ENCODE assay signal across 8 cellular contexts in the genomic region with DNA sequence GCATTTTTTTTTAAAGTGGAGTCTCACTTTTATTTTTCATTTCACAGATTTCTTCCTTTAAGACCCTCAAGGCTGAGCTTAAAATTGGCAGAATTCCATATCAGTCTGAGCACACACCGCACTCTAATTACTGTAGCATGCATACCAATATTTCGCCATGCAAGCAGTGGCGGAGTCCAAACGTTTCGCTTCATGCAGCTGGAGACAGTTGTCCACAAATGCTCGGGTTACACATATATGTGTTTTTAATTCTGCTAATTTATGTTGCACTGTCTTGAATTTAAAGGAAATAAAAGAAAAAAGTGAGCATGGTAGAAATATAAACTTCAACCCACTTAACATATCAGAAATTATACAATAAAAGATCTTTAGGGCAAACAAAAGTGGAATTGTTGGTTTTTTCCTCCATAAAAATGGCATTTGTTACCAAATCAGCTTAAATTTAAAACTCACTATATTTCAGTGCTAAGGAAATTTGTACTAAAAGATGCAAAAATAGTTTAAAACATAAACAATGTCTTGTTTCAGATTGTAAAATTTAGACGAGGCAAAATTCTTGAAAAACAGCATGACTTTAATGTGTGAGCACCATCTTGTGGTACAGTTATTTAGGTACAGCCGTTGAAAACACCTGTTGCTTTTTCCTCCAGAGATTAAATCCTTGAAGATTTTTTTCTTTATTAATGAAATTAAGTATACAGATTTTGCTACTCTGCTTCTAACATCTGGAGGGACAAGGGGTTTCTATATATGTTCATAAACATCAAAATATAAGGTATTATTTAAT. TPM values are rescaled to one million over a fixed set of nuclear protein-coding genes. Genes with fewer than 3 reads are reported as not detected.
DNase-seq lines count a peak whose midpoint lies in the region; TF ChIP-seq lines count a peak whose summit lies in the region.

No MANE protein-coding gene starts in this region.

- no peak overlapping the region for H3K27ac ChIP-seq in brain microvascular endothelial cell
- no peak overlapping the region for H3K27ac ChIP-seq in transverse colon

- 26 to 35% methylated on average over 8 of the region's 8 CpGs for WGBS in transverse colon (ENCODE audit: low coverage in 1 of 2), 2 donors

- no peaks in the 10 kb centered on the region for H3K9me3 ChIP-seq in transverse colon

- H3K27me3 ChIP-seq in brain microvascular endothelial cell (replicated peaks) (no peaks in the 10 kb centered on the region), transverse colon (peaks cover 4% of the 10 kb centered on the region)

- TF ChIP-seq EP300 in transverse colon (IDR thresholded peaks at IDR 0.05; ENCODE audit: low read depth): no peak

- H3K4me1 ChIP-seq in transverse colon: peaks cover 0 to 5% (median 0%) of the 10 kb centered on the region in 4 donors

- H3K36me3 ChIP-seq in brain microvascular endothelial cell (replicated peaks) (no peaks in the 10 kb centered on the region), transverse colon (no peaks in the 10 kb centered on the region)

- DNase-seq in DMS53 (lab: John Stamatoyannopoulos, UW): peak; percentile 79
- peak; percentile 22 for DNase-seq in HFF-Myc (ENCODE audit: extremely low read depth, low read depth)
- peak; percentile 54 for DNase-seq in NCI-H526 treated with DMSO at 0.1 percent for 48 hours (lab: John Stamatoyannopoulos, UW)
- DNase-seq in brain microvascular endothelial cell: peak; percentile 7
- DNase-seq in left kidney (ENCODE audit: low read depth, low spot score): peak; percentile 65
- no peak for DNase-seq in transverse colon
- DNase-seq in activated CD4-positive, alpha-beta T cell treated with anti-CD3 and anti-CD28 coated beads for 1 hour: no peak
- no peak for DNase-seq in effector CD8-positive, alpha-beta T cell (lab: John Stamatoyannopoulos, UW)

- peak; percentile 38 for TF ChIP-seq CTCF in HFF-Myc (IDR thresholded peaks at IDR 0.05; ENCODE audit: low read depth, low read length, missing control alignments)
- peak; percentile 43 for TF ChIP-seq CTCF in brain microvascular endothelial cell (IDR thresholded peaks at IDR 0.05; ENCODE audit: low read depth, low read length, missing control alignments)
- peak; percentile 64 to 75 (median 64) for TF ChIP-seq CTCF in transverse colon (IDR thresholded peaks at IDR 0.05)

- intact Hi-C loops in transverse colon (cut with DNase I; ENCODE audit: low total_unique reads): no loop called here

- in situ Hi-C loops in brain microvascular endothelial cell (cut with HindIII; ENCODE audit: low pct_ligation_motif_present, low sequenced_read_pairs): loop anchor here (10.0 kb wide), 1 partner anchor 220 kb away; no protein-coding TSS in a partner anchor
- in situ Hi-C loops in transverse colon (cut with MboI; ENCODE audit: low pct_ligation_motif_present in 1 of 4, low pct_unique_long_range_greater_than_20kb in 1 of 4, low sequenced_read_pairs in 3 of 4): loop anchor here (5.0 to 10.0 kb wide), 3 partner anchors 120 to 223 kb away; no protein-coding TSS in a partner anchor

- no peak for TF ChIP-seq POLR2A in transverse colon (IDR thresholded peaks at IDR 0.05)

- H3K4me3 ChIP-seq in HFF-Myc (replicated peaks; ENCODE audit: low read depth, low read length): no peak overlapping the region
- peak overlapping the region; percentile 43 for H3K4me3 ChIP-seq in brain microvascular endothelial cell (ENCODE audit: low read depth, low read length)
- H3K4me3 ChIP-seq in transverse colon: peak overlapping the region in 1 of 4 donors; percentile 14

RNA-seq across cellular contexts. Expression of a gene that starts 24.1 kb away (rescaled TPM):
- total RNA-seq in transverse colon: 10 to 100 TPM; 13.7 to 43.8 (median 25.5) TPM

RNA-seq across cellular contexts. Expression of a gene that starts 30.0 kb away (rescaled TPM):
- 1 to 10 TPM in 2 of 4 donors, under 1 TPM in 1, not detected in 1; 0.41 to 1.5 (median 1.3) TPM for total RNA-seq in transverse colon

Comparison
In these comparisons a context has a peak if more than half of its experiments do, and no peak if none do; other contexts are left out.
1. DNase-seq: peak in DMS53 (single experiment), HFF-Myc (single experiment), NCI-H526 treated with DMSO at 0.1 percent for 48 hours (single experiment), brain microvascular endothelial cell (single experiment) and left kidney (single experiment); none in transverse colon (single experiment), activated CD4-positive, alpha-beta T cell treated with anti-CD3 and anti-CD28 coated beads for 1 hour (single experiment) and effector CD8-positive, alpha-beta T cell (single experiment).
2. Peak in every context shown above with its lines, with median percentiles within 50 percentile points of each other: CTCF ChIP-seq.